ENCODE assay signal across 8 cellular contexts in the genomic region with DNA sequence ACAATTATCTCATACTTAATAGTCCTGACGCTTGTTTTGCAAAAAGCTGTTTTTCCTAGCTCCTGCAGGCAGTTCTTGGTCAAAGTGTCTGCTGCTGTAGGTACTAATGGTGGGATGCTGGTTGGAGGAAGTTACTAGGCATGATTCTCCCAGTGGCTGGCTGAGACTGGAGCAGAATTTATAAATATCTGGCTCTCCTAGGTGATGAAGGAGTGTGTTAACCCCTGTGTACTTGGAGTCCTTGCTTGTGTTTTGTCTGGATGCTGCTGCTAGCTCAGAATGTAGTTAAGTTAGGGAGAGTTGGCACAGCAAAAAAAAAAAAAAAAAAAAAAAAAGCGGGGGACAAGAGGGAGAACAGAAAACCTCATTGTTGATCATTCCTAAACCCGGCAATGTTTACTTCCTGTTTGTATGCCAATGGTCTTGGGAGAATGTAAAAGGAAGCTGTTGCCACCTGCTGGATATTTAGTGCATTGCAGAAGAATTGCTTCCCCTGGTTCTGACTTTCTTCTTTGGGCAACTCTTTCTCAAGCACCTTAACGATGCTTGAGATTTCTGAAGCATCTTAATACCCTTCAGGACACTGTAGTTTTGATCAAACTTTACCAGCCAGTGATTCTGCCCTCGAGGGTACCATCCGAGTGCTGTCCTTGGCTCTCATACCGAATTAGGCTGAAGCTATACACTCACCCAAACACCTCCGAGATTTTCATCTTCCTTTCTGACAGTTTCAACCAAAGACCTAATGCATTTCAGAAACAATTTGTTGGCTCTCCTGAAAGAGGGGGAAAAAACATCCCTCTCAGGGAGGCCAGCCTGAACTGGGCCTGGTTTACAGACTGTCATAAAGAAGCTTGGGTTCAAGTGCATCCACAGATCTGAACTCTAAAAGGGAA.
A peak's percentile ranks its signal among the peaks of the same experiment; 100 is the strongest.
DNase-seq lines count a peak whose midpoint lies in the region; ATAC-seq and TF ChIP-seq lines count a peak whose summit lies in the region.

No MANE protein-coding gene starts in this region.

- no peaks in the 10 kb centered on the region for H3K36me3 Mint-ChIP-seq in osteocyte (ENCODE audit: unreplicated experiment)

- peaks cover 3% of the 10 kb centered on the region for H3K4me1 Mint-ChIP-seq in osteocyte (ENCODE audit: unreplicated experiment)

- H3K4me3 Mint-ChIP-seq in osteocyte (ENCODE audit: unreplicated experiment), result peak overlapping the region; percentile 38

- H3K27me3 Mint-ChIP-seq in osteocyte (ENCODE audit: unreplicated experiment), result peaks cover 12% of the 10 kb centered on the region

- no peak overlapping the region for H3K27ac Mint-ChIP-seq in osteocyte (ENCODE audit: unreplicated experiment)

- peak; percentile 94 for ATAC-seq in GM19468 (IDR thresholded peaks at IDR 0.05; ENCODE audit: extremely low read depth, unreplicated experiment)
- peak; percentile 81 for ATAC-seq in HG03520 (IDR thresholded peaks at IDR 0.05; ENCODE audit: unreplicated experiment)

- no peaks in the 10 kb centered on the region for H3K9me3 Mint-ChIP-seq in osteocyte (ENCODE audit: unreplicated experiment)

- DNase-seq in GDM1 (lab: John Stamatoyannopoulos, UW), result peak; percentile 7
- peak; percentile 69 for DNase-seq in NCI-H748 treated with DMSO at 0.1 percent for 48 hours (lab: John Stamatoyannopoulos, UW)
- DNase-seq in activated gamma-delta T cell treated with anti-CD3 and anti-CD28 coated beads, Interleukin-2, amount 50 U/mL, for 16 hours (ENCODE audit: low read depth), result peak; percentile 6
- DNase-seq in glomerular endothelial cell (ENCODE audit: extremely low read depth, low read depth, low spot score), result peak; percentile 69
- no peak for DNase-seq in osteocyte (ENCODE audit: extremely low spot score, unreplicated experiment)
- DNase-seq in effector CD8-positive, alpha-beta T cell (lab: John Stamatoyannopoulos, UW), result no peak

- peak; percentile 85 for TF ChIP-seq CTCF in osteocyte (IDR thresholded peaks at IDR 0.05)

Comparison
In these comparisons a context has a peak if more than half of its experiments do, and no peak if none do; other contexts are left out.
1. DNase-seq: peak in GDM1 (single experiment), NCI-H748 treated with DMSO at 0.1 percent for 48 hours (single experiment), activated gamma-delta T cell treated with anti-CD3 and anti-CD28 coated beads, Interleukin-2, amount 50 U/mL, for 16 hours (single experiment) and glomerular endothelial cell (single experiment); none in osteocyte (single experiment) and effector CD8-positive, alpha-beta T cell (single experiment).